30 cellular contexts compared by ENCODE assay signal in genomic region chr17:60502145-60502544, GRCh38.
"Had no signal": no experiment of that assay in that cellular context is flagged by ENCODE, and none has a peak within 500 bp of the region (broad histone marks: within the 10 kb centered on the region; RNA-seq: fewer than 3 reads in every experiment).

No MANE protein-coding gene starts in this region.

- DNase-seq: activated CD4-positive, alpha-beta T cell treated with anti-CD3 and anti-CD28 coated beads, Interleukin-2, amount 10 ng/mL, durations not matched to agents 24 days and 14 days; activated CD4-positive, alpha-beta T cell treated with anti-CD3 and anti-CD28 coated beads, Interleukin-2, amount 50 U/mL, for 48 hours; activated CD8-positive, alpha-beta T cell treated with anti-CD3 and anti-CD28 coated beads, Interleukin-2, amount 10 ng/mL, durations not matched to agents 7 days and 5 days; activated gamma-delta T cell; activated naive CD4-positive, alpha-beta T cell treated with Interleukin-2 at 50 U/mL for 16 hours; activated T-cell treated with anti-CD3 and anti-CD28 coated beads, Interleukin-2, amount 50 U/mL, for 24 hours; adrenal gland; body of pancreas; NCI-H1105; NCI-H1417 treated with DMSO at 0.1 percent for 48 hours; NCI-H187 treated with DMSO at 0.1 percent for 48 hours; NCI-H2081; NCI-H2171 treated with DMSO at 0.1 percent for 48 hours; NCI-H2227 treated with DMSO at 0.1 percent for 48 hours; NCI-H446; NCI-H510A treated with DMSO at 0.1 percent for 48 hours; NCI-H526 treated with DMSO at 0.1 percent for 48 hours; NCI-H82; PC-9; SIG-M5; SW 1271; T-helper 1 cell; T-helper 2 cell; T-helper 9 cell; WERI-Rb-1 had no signal

- FAIRE-seq: astrocyte, RCC 7860 had no signal

- ATAC-seq: activated CD8-positive, alpha-beta T cell treated with anti-CD3 and anti-CD28 coated beads, Interleukin-2, amount 10 ng/mL, durations not matched to agents 7 days and 5 days; activated naive CD4-positive, alpha-beta T cell treated with anti-CD3 and anti-CD28 coated beads, Interleukin-2, amount 50 U/mL, for 72 hours; body of pancreas; Right ventricle myocardium inferior had no signal

- H3K4me3 Mint-ChIP-seq: activated CD4-positive, alpha-beta T cell treated with anti-CD3 and anti-CD28 coated beads, Interleukin-2, amount 10 ng/mL, durations not matched to agents 24 days and 14 days; activated CD8-positive, alpha-beta T cell treated with anti-CD3 and anti-CD28 coated beads, Interleukin-2, amount 10 ng/mL, durations not matched to agents 7 days and 5 days; activated T-cell treated with anti-CD3 and anti-CD28 coated beads, Interleukin-2, amount 50 U/mL, for 24 hours had no signal

- H3K27me3 Mint-ChIP-seq: activated CD4-positive, alpha-beta T cell treated with anti-CD3 and anti-CD28 coated beads, Interleukin-2, amount 10 ng/mL, durations not matched to agents 24 days and 14 days; activated T-cell treated with anti-CD3 and anti-CD28 coated beads, Interleukin-2, amount 50 U/mL, for 24 hours had no signal

- H3K9me3 Mint-ChIP-seq: activated CD4-positive, alpha-beta T cell treated with anti-CD3 and anti-CD28 coated beads, Interleukin-2, amount 10 ng/mL, durations not matched to agents 24 days and 14 days; activated naive CD4-positive, alpha-beta T cell treated with anti-CD3 and anti-CD28 coated beads, Interleukin-2, amount 50 U/mL, for 72 hours; activated T-cell treated with anti-CD3 and anti-CD28 coated beads, Interleukin-2, amount 50 U/mL, for 24 hours; activated T-helper 2 cell treated with anti-CD3 and anti-CD28 coated beads, Interferon-gamma antibody, Interleukin-2, Interleukin-4, amounts not matched to agents 10 μg/mL and 5 μg/mL and 100 μg/mL, durations not matched to agents 14 hours and 24 hours and 36 hours had no signal

- H3K27ac Mint-ChIP-seq: activated CD4-positive, alpha-beta T cell treated with anti-CD3 and anti-CD28 coated beads, Interleukin-2, amount 10 ng/mL, durations not matched to agents 24 days and 14 days; activated CD8-positive, alpha-beta T cell treated with anti-CD3 and anti-CD28 coated beads, Interleukin-2, amount 10 ng/mL, durations not matched to agents 7 days and 5 days; activated naive CD4-positive, alpha-beta T cell treated with anti-CD3 and anti-CD28 coated beads, Interleukin-2, amount 50 U/mL, for 72 hours; activated T-cell treated with anti-CD3 and anti-CD28 coated beads, Interleukin-2, amount 50 U/mL, for 24 hours; activated T-helper 2 cell treated with anti-CD3 and anti-CD28 coated beads, Interferon-gamma antibody, Interleukin-2, Interleukin-4, amounts not matched to agents 10 μg/mL and 5 μg/mL and 100 μg/mL, durations not matched to agents 14 hours and 24 hours and 36 hours had no signal
